Comparison of ENCODE assay signal across 15 cellular contexts in genomic region chr5:5521478-5521877, GRCh38.
DNase-seq lines count a peak whose midpoint lies in the region; ATAC-seq and TF ChIP-seq lines count a peak whose summit lies in the region.
"Had no signal": no experiment of that assay in that cellular context is flagged by ENCODE, and none has a peak within 500 bp of the region (broad histone marks: within the 10 kb centered on the region; RNA-seq: fewer than 3 reads in every experiment).

No MANE protein-coding gene starts in this region.

- H3K9me3 ChIP-seq in HUES48 (ENCODE audit: control insufficient read depth, insufficient read depth, low read length), result peaks cover 10% of the 10 kb centered on the region; the same call in 1 of the 2 replicates

- ATAC-seq in activated naive CD8-positive, alpha-beta T cell treated with anti-CD3 and anti-CD28 coated beads, Interleukin-2, amount 50 U/mL, for 24 hours, result no peak
- ATAC-seq in WTC11, result no peak
- no peak for ATAC-seq in HG02870 (IDR thresholded peaks at IDR 0.05; ENCODE audit: unreplicated experiment)
- no peak for ATAC-seq in GM21576 (IDR thresholded peaks at IDR 0.05; ENCODE audit: unreplicated experiment)
- ATAC-seq: HCT116 had no signal

- no peak for TF ChIP-seq CTCF in WTC11 (IDR thresholded peaks at IDR 0.05)

- no peaks in the 10 kb centered on the region for H3K36me3 Mint-ChIP-seq in activated naive CD8-positive, alpha-beta T cell treated with anti-CD3 and anti-CD28 coated beads, Interleukin-2, amount 50 U/mL, for 24 hours (ENCODE audit: low read depth)
- peaks cover 37% of the 10 kb centered on the region for H3K36me3 Mint-ChIP-seq in activated naive CD8-positive, alpha-beta T cell treated with anti-CD3 and anti-CD28 coated beads for 36 hours
- H3K36me3 Mint-ChIP-seq in WTC11, result peaks cover 37% of the 10 kb centered on the region

- H3K27me3 ChIP-seq in HUES48 (ENCODE audit: control insufficient read depth, insufficient read depth, low read length), result no peaks in the 10 kb centered on the region

- H3K4me3 ChIP-seq in HUES48 (ENCODE audit: low read depth, low read length), result no peak overlapping the region

- peaks cover 37% of the 10 kb centered on the region for H3K4me1 Mint-ChIP-seq in activated naive CD8-positive, alpha-beta T cell treated with anti-CD3 and anti-CD28 coated beads, Interleukin-2, amount 50 U/mL, for 24 hours
- peaks cover 35% of the 10 kb centered on the region for H3K4me1 Mint-ChIP-seq in activated naive CD8-positive, alpha-beta T cell treated with anti-CD3 and anti-CD28 coated beads for 36 hours
- peaks cover 49% of the 10 kb centered on the region for H3K4me1 Mint-ChIP-seq in WTC11

- peak overlapping the region; percentile 59; the same call in 1 of the 2 replicates for H3K9ac ChIP-seq in HUES48 (ENCODE audit: low read depth, low read length)

- peaks cover 6% of the 10 kb centered on the region for H3K27me3 Mint-ChIP-seq in activated naive CD8-positive, alpha-beta T cell treated with anti-CD3 and anti-CD28 coated beads, Interleukin-2, amount 50 U/mL, for 24 hours
- H3K27me3 Mint-ChIP-seq in activated naive CD8-positive, alpha-beta T cell treated with anti-CD3 and anti-CD28 coated beads for 36 hours, result peaks cover 13% of the 10 kb centered on the region
- peaks cover 7% of the 10 kb centered on the region for H3K27me3 Mint-ChIP-seq in WTC11 (ENCODE audit: low read depth)

- peak overlapping the region; percentile 5 for H3K27ac Mint-ChIP-seq in activated naive CD8-positive, alpha-beta T cell treated with anti-CD3 and anti-CD28 coated beads, Interleukin-2, amount 50 U/mL, for 24 hours
- no peak overlapping the region for H3K27ac Mint-ChIP-seq in activated naive CD8-positive, alpha-beta T cell treated with anti-CD3 and anti-CD28 coated beads for 36 hours
- peak overlapping the region; percentile 95 for H3K27ac Mint-ChIP-seq in WTC11
- H3K27ac Mint-ChIP-seq: CD4-positive, alpha-beta T cell; IgD-negative memory B cell had no signal

- DNase-seq in activated naive CD8-positive, alpha-beta T cell treated with anti-CD3 and anti-CD28 coated beads, Interleukin-2, amount 50 U/mL, for 24 hours, result no peak
- no peak for DNase-seq in activated naive CD8-positive, alpha-beta T cell treated with anti-CD3 and anti-CD28 coated beads for 36 hours
- DNase-seq in WTC11 (ENCODE audit: low spot score) (no peak), GM19238 (ENCODE audit: insufficient read length, low spot score) (no peak)
- DNase-seq: ACHN; C1 segment of cervical spinal cord; Calu3; CD4-positive, alpha-beta T cell; DMS 273 treated with DMSO at 0.1 percent for 48 hours had no signal

- peaks cover 27% of the 10 kb centered on the region for H3K9me3 Mint-ChIP-seq in activated naive CD8-positive, alpha-beta T cell treated with anti-CD3 and anti-CD28 coated beads, Interleukin-2, amount 50 U/mL, for 24 hours
- peaks cover 28% of the 10 kb centered on the region for H3K9me3 Mint-ChIP-seq in activated naive CD8-positive, alpha-beta T cell treated with anti-CD3 and anti-CD28 coated beads for 36 hours
- peaks cover 42% of the 10 kb centered on the region for H3K9me3 Mint-ChIP-seq in WTC11

- H3K4me1 ChIP-seq in HUES48 (ENCODE audit: control insufficient read depth, insufficient read depth, low read length), result peaks cover 24% of the 10 kb centered on the region

- POLR2A ChIA-PET in WTC11 (lab: Charles Lee), result no interaction called here

- H3K4me3 Mint-ChIP-seq in activated naive CD8-positive, alpha-beta T cell treated with anti-CD3 and anti-CD28 coated beads, Interleukin-2, amount 50 U/mL, for 24 hours, result no peak overlapping the region
- H3K4me3 Mint-ChIP-seq in activated naive CD8-positive, alpha-beta T cell treated with anti-CD3 and anti-CD28 coated beads for 36 hours, result no peak overlapping the region
- no peak overlapping the region for H3K4me3 Mint-ChIP-seq in WTC11
- H3K4me3 Mint-ChIP-seq: CD4-positive, alpha-beta T cell; IgD-negative memory B cell had no signal

- CTCF ChIA-PET in WTC11 (lab: Charles Lee), result interaction anchor here (1.4 kb wide), 1 partner anchor 24 kb away, joined by 6 read pairs; no protein-coding TSS in a partner anchor

- peak overlapping the region; percentile 81 for H3K27ac ChIP-seq in HUES48 (ENCODE audit: low read depth, low read length)
- H3K27ac ChIP-seq: HL-60 had no signal

- H3K36me3 ChIP-seq in HUES48 (ENCODE audit: control insufficient read depth, insufficient read depth, low read length), result no peaks in the 10 kb centered on the region

TF ChIP-seq in WTC11, 78 proteins besides CTCF, POLR2A, EP300 and RAD21:
- no peak for TF ChIP-seq CREM (CRISPR knock-in tag; IDR thresholded peaks at IDR 0.05)
- TF ChIP-seq ZNF396 (CRISPR knock-in tag; IDR thresholded peaks at IDR 0.05; ENCODE audit: borderline replicate concordance), result no peak
